ENCODE assay signal across 8 cellular contexts in genomic region chr19:55173717-55174409, GRCh38. TPM values are rescaled to one million over a fixed set of nuclear protein-coding genes. Genes with fewer than 3 reads are reported as not detected.
DNase-seq lines count a peak whose midpoint lies in the region; ATAC-seq and TF ChIP-seq lines count a peak whose summit lies in the region.

No MANE protein-coding gene starts in this region.

- H3K36me3 Mint-ChIP-seq in activated CD4-positive, alpha-beta memory T cell treated with anti-CD3 and anti-CD28 coated beads, Interleukin-2, amount 10 ng/mL, durations not matched to agents 7 days and 5 days (ENCODE audit: low read depth), result no peaks in the 10 kb centered on the region
- H3K36me3 Mint-ChIP-seq in natural killer cell treated with Interleukin-12 subunit alpha and Interleukin-12 subunit beta and Interleukin-15 and Interleukin-18, amount 100 ng/mL, for 72 hours, result no peaks in the 10 kb centered on the region

- H3K4me1 ChIP-seq in fibroblast of lung (ENCODE audit: control insufficient read depth, extremely low read depth, insufficient read depth, low read length), result peaks cover 6% of the 10 kb centered on the region

- DNase-seq in GDM1 (lab: John Stamatoyannopoulos, UW) (peak; percentile 63), NCI-H2029 treated with DMSO at 0.1 percent for 48 hours (lab: John Stamatoyannopoulos, UW) (peak; percentile 7), fibroblast of lung (ENCODE audit: low read depth in 2 of 2) (peak; percentile 43 to 75), LoVo (ENCODE audit: low spot score) (no peak), cerebellar nuclear complex (lab: John Stamatoyannopoulos, UW) (no peak)
- DNase-seq in activated CD4-positive, alpha-beta memory T cell treated with anti-CD3 and anti-CD28 coated beads, Interleukin-2, amount 10 ng/mL, durations not matched to agents 7 days and 5 days, result peak; percentile 68
- no peak for DNase-seq in natural killer cell treated with Interleukin-12 subunit alpha and Interleukin-12 subunit beta and Interleukin-15 and Interleukin-18, amount 100 ng/mL, for 72 hours (ENCODE audit: low spot score)

- peak in 1 of 2 donors; percentile 12 for TF ChIP-seq CTCF in fibroblast of lung (conservative IDR thresholded peaks at IDR 0.05 in 1 of 2, IDR thresholded peaks at IDR 0.05 in 1 of 2; ENCODE audit: low read depth in 1 of 2, low read length in 2 of 2)

- peaks cover 55% of the 10 kb centered on the region for H3K27me3 Mint-ChIP-seq in activated CD4-positive, alpha-beta memory T cell treated with anti-CD3 and anti-CD28 coated beads, Interleukin-2, amount 10 ng/mL, durations not matched to agents 7 days and 5 days
- H3K27me3 Mint-ChIP-seq in natural killer cell treated with Interleukin-12 subunit alpha and Interleukin-12 subunit beta and Interleukin-15 and Interleukin-18, amount 100 ng/mL, for 72 hours, result peaks cover 31 to 46% of the 10 kb centered on the region in 2 donors

- peaks cover 28% of the 10 kb centered on the region for H3K4me1 Mint-ChIP-seq in activated CD4-positive, alpha-beta memory T cell treated with anti-CD3 and anti-CD28 coated beads, Interleukin-2, amount 10 ng/mL, durations not matched to agents 7 days and 5 days
- peaks cover 0 to 12% of the 10 kb centered on the region in 2 donors for H3K4me1 Mint-ChIP-seq in natural killer cell treated with Interleukin-12 subunit alpha and Interleukin-12 subunit beta and Interleukin-15 and Interleukin-18, amount 100 ng/mL, for 72 hours (ENCODE audit: low read depth in 2 of 2)

- peak overlapping the region; percentile 50 for H3K9ac ChIP-seq in fibroblast of lung (ENCODE audit: insufficient read depth, low read length)

- H3K79me2 ChIP-seq in fibroblast of lung (ENCODE audit: control insufficient read depth, insufficient read depth, low read length), result no peaks in the 10 kb centered on the region

- H4K20me1 ChIP-seq in fibroblast of lung (ENCODE audit: control insufficient read depth, extremely low read depth, insufficient read depth, low read length), result no peaks in the 10 kb centered on the region

- peak; percentile 82 to 87 for ATAC-seq in natural killer cell treated with Interleukin-12 subunit alpha and Interleukin-12 subunit beta and Interleukin-15 and Interleukin-18, amount 100 ng/mL, for 72 hours
- ATAC-seq in GM21447 (IDR thresholded peaks at IDR 0.05; ENCODE audit: unreplicated experiment), result no peak

- CTCF ChIA-PET in activated CD4-positive, alpha-beta memory T cell treated with anti-CD3 and anti-CD28 coated beads, Interleukin-2, amount 10 ng/mL, durations not matched to agents 7 days and 5 days (lab: Charles Lee), result interaction anchor here (0.7 to 2.6 kb wide), 2 partner anchors 13 to 263 kb away, joined by 3 to 7 read pairs; no protein-coding TSS in a partner anchor

- H3K27me3 ChIP-seq in fibroblast of lung (ENCODE audit: control insufficient read depth, insufficient read depth, low read length), result peaks cover 14% of the 10 kb centered on the region

- H3K4me3 Mint-ChIP-seq in activated CD4-positive, alpha-beta memory T cell treated with anti-CD3 and anti-CD28 coated beads, Interleukin-2, amount 10 ng/mL, durations not matched to agents 7 days and 5 days, result peak overlapping the region; percentile 51
- peak overlapping the region; percentile 71 for H3K4me3 Mint-ChIP-seq in natural killer cell treated with Interleukin-12 subunit alpha and Interleukin-12 subunit beta and Interleukin-15 and Interleukin-18, amount 100 ng/mL, for 72 hours

- POLR2A ChIA-PET in activated CD4-positive, alpha-beta memory T cell treated with anti-CD3 and anti-CD28 coated beads, Interleukin-2, amount 10 ng/mL, durations not matched to agents 7 days and 5 days (lab: Charles Lee), result no interaction called here

- H2AFZ ChIP-seq in fibroblast of lung (ENCODE audit: low read length), result peak overlapping the region; percentile 61

- no peaks in the 10 kb centered on the region for H3K36me3 ChIP-seq in fibroblast of lung (ENCODE audit: control insufficient read depth, insufficient read depth, low read length)

- no peak overlapping the region for H3K27ac ChIP-seq in fibroblast of lung (ENCODE audit: insufficient read depth, low read length)

- H3K4me2 ChIP-seq in fibroblast of lung (ENCODE audit: extremely low read depth, insufficient read depth, low read length), result peak overlapping the region; percentile 86

- H3K9me3 ChIP-seq in fibroblast of lung (ENCODE audit: control insufficient read depth, insufficient read depth, low read depth, low read length), result no peaks in the 10 kb centered on the region

- H3K9me3 Mint-ChIP-seq in activated CD4-positive, alpha-beta memory T cell treated with anti-CD3 and anti-CD28 coated beads, Interleukin-2, amount 10 ng/mL, durations not matched to agents 7 days and 5 days, result peaks cover 5% of the 10 kb centered on the region
- no peaks in the 10 kb centered on the region for H3K9me3 Mint-ChIP-seq in natural killer cell treated with Interleukin-12 subunit alpha and Interleukin-12 subunit beta and Interleukin-15 and Interleukin-18, amount 100 ng/mL, for 72 hours

- H3K4me3 ChIP-seq in fibroblast of lung (replicated peaks in 1 of 4; ENCODE audit: control extremely low read depth in 1 of 4, insufficient read depth in 1 of 4, low read depth in 3 of 4, low read length in 4 of 4), result peak overlapping the region; percentile 53 to 64 (median 57)

- no peak overlapping the region for H3K27ac Mint-ChIP-seq in activated CD4-positive, alpha-beta memory T cell treated with anti-CD3 and anti-CD28 coated beads, Interleukin-2, amount 10 ng/mL, durations not matched to agents 7 days and 5 days
- H3K27ac Mint-ChIP-seq in natural killer cell treated with Interleukin-12 subunit alpha and Interleukin-12 subunit beta and Interleukin-15 and Interleukin-18, amount 100 ng/mL, for 72 hours, result no peak overlapping the region

RNA-seq across cellular contexts. Expression of gene SYT5, which starts 6.2 kb away (rescaled TPM):
- not detected for total RNA-seq in activated CD4-positive, alpha-beta memory T cell treated with anti-CD3 and anti-CD28 coated beads, Interleukin-2, amount 10 ng/mL, durations not matched to agents 7 days and 5 days
- total RNA-seq in fibroblast of lung, result 0.50 TPM in 1 of 2 replicates, not detected in the other
- polyA plus RNA-seq in fibroblast of lung, result 0.05 and 0.08 TPM in 2 replicates
- polyA plus RNA-seq in fibroblast of lung (2012), result 0.22 and 0.26 TPM in 2 replicates
- polyA minus RNA-seq in fibroblast of lung (ENCODE audit: low replicate concordance), result not detected in 2 replicates
- not detected for total RNA-seq in natural killer cell treated with Interleukin-12 subunit alpha and Interleukin-12 subunit beta and Interleukin-15 and Interleukin-18, amount 100 ng/mL, for 72 hours

RNA-seq across cellular contexts. Expression of gene DNAAF3, which starts 7.5 kb away (rescaled TPM):
- total RNA-seq in activated CD4-positive, alpha-beta memory T cell treated with anti-CD3 and anti-CD28 coated beads, Interleukin-2, amount 10 ng/mL, durations not matched to agents 7 days and 5 days, result not detected
- under 0.01 and 0.17 TPM in 2 replicates for total RNA-seq in fibroblast of lung
- polyA plus RNA-seq in fibroblast of lung, result 0.16 and 0.18 TPM in 2 replicates
- 0.33 and 0.35 TPM in 2 replicates for polyA plus RNA-seq in fibroblast of lung (2012)
- polyA minus RNA-seq in fibroblast of lung (ENCODE audit: low replicate concordance), result not detected in 2 replicates
- total RNA-seq in natural killer cell treated with Interleukin-12 subunit alpha and Interleukin-12 subunit beta and Interleukin-15 and Interleukin-18, amount 100 ng/mL, for 72 hours, result not detected

RNA-seq across cellular contexts. Expression of gene TNNI3, which starts 16.3 kb away (rescaled TPM):
- total RNA-seq in activated CD4-positive, alpha-beta memory T cell treated with anti-CD3 and anti-CD28 coated beads, Interleukin-2, amount 10 ng/mL, durations not matched to agents 7 days and 5 days, result not detected
- not detected in 2 replicates for total RNA-seq in fibroblast of lung
- polyA plus RNA-seq in fibroblast of lung, result not detected in 2 replicates
- not detected in 2 replicates for polyA plus RNA-seq in fibroblast of lung (2012)
- polyA minus RNA-seq in fibroblast of lung (ENCODE audit: low replicate concordance), result not detected in 2 replicates
- not detected for total RNA-seq in natural killer cell treated with Interleukin-12 subunit alpha and Interleukin-12 subunit beta and Interleukin-15 and Interleukin-18, amount 100 ng/mL, for 72 hours

RNA-seq across cellular contexts. Expression of gene TNNT1, which starts 24.9 kb away (rescaled TPM):
- total RNA-seq in activated CD4-positive, alpha-beta memory T cell treated with anti-CD3 and anti-CD28 coated beads, Interleukin-2, amount 10 ng/mL, durations not matched to agents 7 days and 5 days, result under 1 TPM; 0.38 to 0.68 TPM
- 7.4 and 10.4 TPM in 2 replicates for total RNA-seq in fibroblast of lung
- 1.4 and 1.7 TPM in 2 replicates for polyA plus RNA-seq in fibroblast of lung
- 3.3 and 3.9 TPM in 2 replicates for polyA plus RNA-seq in fibroblast of lung (2012)
- polyA minus RNA-seq in fibroblast of lung (ENCODE audit: low replicate concordance), result not detected in 2 replicates
- total RNA-seq in natural killer cell treated with Interleukin-12 subunit alpha and Interleukin-12 subunit beta and Interleukin-15 and Interleukin-18, amount 100 ng/mL, for 72 hours, result not detected

RNA-seq across cellular contexts. Expression of gene PTPRH, which starts 35.4 kb away (rescaled TPM):
- total RNA-seq in activated CD4-positive, alpha-beta memory T cell treated with anti-CD3 and anti-CD28 coated beads, Interleukin-2, amount 10 ng/mL, durations not matched to agents 7 days and 5 days, result not detected
- total RNA-seq in fibroblast of lung, result 7.7 and 19.5 TPM in 2 replicates
- polyA plus RNA-seq in fibroblast of lung, result 2.5 and 4.4 TPM in 2 replicates
- polyA plus RNA-seq in fibroblast of lung (2012), result 2.9 and 5.2 TPM in 2 replicates
- 14.9 and 20.1 TPM in 2 replicates for polyA minus RNA-seq in fibroblast of lung (ENCODE audit: low replicate concordance)
- under 1 TPM in 1 of 2 donors, not detected in 1; 0.11 TPM for total RNA-seq in natural killer cell treated with Interleukin-12 subunit alpha and Interleukin-12 subunit beta and Interleukin-15 and Interleukin-18, amount 100 ng/mL, for 72 hours

Comparison
In these comparisons a context has a peak if more than half of its experiments do, and no peak if none do; other contexts are left out.
1. DNase-seq: peak in GDM1 (single experiment), NCI-H2029 treated with DMSO at 0.1 percent for 48 hours (single experiment), activated CD4-positive, alpha-beta memory T cell treated with anti-CD3 and anti-CD28 coated beads, Interleukin-2, amount 10 ng/mL, durations not matched to agents 7 days and 5 days (single experiment) and fibroblast of lung (2 of 2); none in natural killer cell treated with Interleukin-12 subunit alpha and Interleukin-12 subunit beta and Interleukin-15 and Interleukin-18, amount 100 ng/mL, for 72 hours (single experiment), LoVo (single experiment) and cerebellar nuclear complex (0 of 2).